Comparison of ENCODE assay signal across 10 cellular contexts in genomic region chr1:7069888-7070287, GRCh38.
DNase-seq lines count a peak whose midpoint lies in the region; ATAC-seq, FAIRE-seq and TF ChIP-seq lines count a peak whose summit lies in the region.
"Had no signal": no experiment of that assay in that cellular context is flagged by ENCODE, and none has a peak within 500 bp of the region (broad histone marks: within the 10 kb centered on the region; RNA-seq: fewer than 3 reads in every experiment).

No MANE protein-coding gene starts in this region.

- no peaks in the 10 kb centered on the region for H3K9me3 ChIP-seq in PC-3 (ENCODE audit: low read length)
- no peaks in the 10 kb centered on the region for H3K9me3 ChIP-seq in neuron (ENCODE audit: low read length)

- peaks cover 2% of the 10 kb centered on the region for H3K4me1 Mint-ChIP-seq in activated CD4-positive, alpha-beta T cell treated with anti-CD3 and anti-CD28 coated beads for 36 hours

- peaks cover 31% of the 10 kb centered on the region for H3K27me3 Mint-ChIP-seq in activated CD4-positive, alpha-beta T cell treated with anti-CD3 and anti-CD28 coated beads for 36 hours

- H2AFZ ChIP-seq in PC-3 (ENCODE audit: low read length) (no peak overlapping the region; the same call in 1 of the 2 replicates), neuron (ENCODE audit: low read depth, low read length) (no peak overlapping the region)

- FAIRE-seq in urothelium cell line (lab: Jason Lieb, UNC) = no peak
- FAIRE-seq: RCC 7860 had no signal

- no peak for DNase-seq in AG09309 (ENCODE audit: low read depth)
- no peak for DNase-seq in PC-3
- peak; percentile 12 for DNase-seq in glomerular visceral epithelial cell (ENCODE audit: extremely low spot score)
- no peak for DNase-seq in urothelium cell line (ENCODE audit: low spot score)
- no peak for DNase-seq in C1 segment of cervical spinal cord (lab: John Stamatoyannopoulos, UW)
- DNase-seq in activated CD4-positive, alpha-beta T cell treated with anti-CD3 and anti-CD28 coated beads for 36 hours = no peak

- no peak overlapping the region for H3K27ac Mint-ChIP-seq in activated CD4-positive, alpha-beta T cell treated with anti-CD3 and anti-CD28 coated beads for 36 hours

- H3K36me3 Mint-ChIP-seq in activated CD4-positive, alpha-beta T cell treated with anti-CD3 and anti-CD28 coated beads for 36 hours (ENCODE audit: low read depth) = no peaks in the 10 kb centered on the region

- no peaks in the 10 kb centered on the region for H4K20me1 ChIP-seq in PC-3 (ENCODE audit: low read length)

- H3K4me3 ChIP-seq in AG09309 (ENCODE audit: control insufficient read depth, low read depth, low read length) (peak overlapping the region; percentile 43), PC-3 (ENCODE audit: low read length) (no peak overlapping the region), neuron (ENCODE audit: low read length) (peak overlapping the region; percentile 40)

- H3K27me3 ChIP-seq in PC-3 (ENCODE audit: low read length) = peaks cover 50% of the 10 kb centered on the region
- peaks cover 30% of the 10 kb centered on the region for H3K27me3 ChIP-seq in neuron (ENCODE audit: insufficient read depth, low read length)

- no peak for ATAC-seq in PC-3
- no peak for ATAC-seq in GM21825 (IDR thresholded peaks at IDR 0.05; ENCODE audit: unreplicated experiment)
- ATAC-seq in activated CD4-positive, alpha-beta T cell treated with anti-CD3 and anti-CD28 coated beads for 36 hours = no peak

- no peaks in the 10 kb centered on the region for H3F3A ChIP-seq in PC-3 (ENCODE audit: low read length, unreplicated experiment)

- CTCF ChIA-PET in PC-3 (lab: Charles Lee) = interaction anchor here (0.6 to 1.4 kb wide), 2 partner anchors 27 to 286 kb away, joined by 4 to 6 read pairs; no protein-coding TSS in a partner anchor
- CTCF ChIA-PET in activated CD4-positive, alpha-beta T cell treated with anti-CD3 and anti-CD28 coated beads for 36 hours (lab: Charles Lee) = interaction anchor here (0.6 to 2.6 kb wide), 24 partner anchors 9 to 966 kb away, joined by 3 to 17 read pairs (median 4); partner anchors contain the start of gene CAMTA1

- no peaks in the 10 kb centered on the region for H3K79me2 ChIP-seq in PC-3 (ENCODE audit: low read length)

- no peak for TF ChIP-seq CTCF in AG09309 (IDR thresholded peaks at IDR 0.05; ENCODE audit: control insufficient read depth, insufficient read depth, low read depth, low read length, missing control alignments)
- TF ChIP-seq CTCF in PC-3 (conservative IDR thresholded peaks at IDR 0.05; ENCODE audit: low read depth, low read length) = no peak

- no peak overlapping the region for H3K4me3 Mint-ChIP-seq in activated CD4-positive, alpha-beta T cell treated with anti-CD3 and anti-CD28 coated beads for 36 hours
- H3K4me3 Mint-ChIP-seq: activated T-cell treated with anti-CD3 and anti-CD28 coated beads, Interleukin-2, amount 50 U/mL, for 4 hours had no signal

- H3K4me2 ChIP-seq in PC-3 (ENCODE audit: low read length) = peak overlapping the region; percentile 54; the same call in 1 of the 2 replicates

- intact Hi-C loops in PC-3 (cut with micrococcal nuclease) = loop anchor here (1.0 to 2.0 kb wide), 2 partner anchors 276 to 349 kb away; no protein-coding TSS in a partner anchor
- intact Hi-C loops in activated CD4-positive, alpha-beta T cell treated with anti-CD3 and anti-CD28 coated beads for 36 hours (cut with DNase I, micrococcal nuclease) = loop anchor here (1.0 to 5.0 kb wide), 7 partner anchors 27 to 350 kb away; no protein-coding TSS in a partner anchor

- no peaks in the 10 kb centered on the region for H3K9me3 Mint-ChIP-seq in activated CD4-positive, alpha-beta T cell treated with anti-CD3 and anti-CD28 coated beads for 36 hours (ENCODE audit: low read depth)
- H3K9me3 Mint-ChIP-seq: activated T-cell treated with anti-CD3 and anti-CD28 coated beads, Interleukin-2, amount 50 U/mL, for 4 hours had no signal

- H3K36me3 ChIP-seq in PC-3 (ENCODE audit: low read depth, low read length) (no peaks in the 10 kb centered on the region), neuron (ENCODE audit: insufficient read depth, low read length) (no peaks in the 10 kb centered on the region)

- POLR2A ChIA-PET in PC-3 (lab: Charles Lee; ENCODE audit: unreplicated experiment) = interaction anchor here (0.6 kb wide), 1 partner anchor 173 kb away, joined by 3 read pairs; no protein-coding TSS in a partner anchor
- POLR2A ChIA-PET in activated CD4-positive, alpha-beta T cell treated with anti-CD3 and anti-CD28 coated beads for 36 hours (lab: Charles Lee) = no interaction called here

- H3K27ac ChIP-seq in PC-3 (ENCODE audit: low read length) = no peak overlapping the region

- H3K9ac ChIP-seq in PC-3 (ENCODE audit: low read length) = no peak overlapping the region

- no TSS peak for BruUV-seq in PC-3 (replicated peaks; lab: Mats Ljungman, UMichigan)

- H3K9me2 ChIP-seq in PC-3 (replicated peaks; ENCODE audit: low read length) = no peaks in the 10 kb centered on the region

- H3K4me1 ChIP-seq in PC-3 (ENCODE audit: insufficient read depth, low read length) (no peaks in the 10 kb centered on the region), neuron (ENCODE audit: insufficient read depth, low read length) (peaks cover 8% of the 10 kb centered on the region)
